ENCODE assay signal across 21 cellular contexts in genomic region chr6:6645266-6645917, GRCh38. TPM values are rescaled to one million over a fixed set of nuclear protein-coding genes. Genes with fewer than 3 reads are reported as not detected.
DNase-seq lines count a peak whose midpoint lies in the region; ATAC-seq lines count a peak whose summit lies in the region.
"Had no signal": no experiment of that assay in that cellular context is flagged by ENCODE, and none has a peak within 500 bp of the region (broad histone marks: within the 10 kb centered on the region; RNA-seq: fewer than 3 reads in every experiment).

No MANE protein-coding gene starts in this region.

- H3K9me3 Mint-ChIP-seq in stimulated activated memory B cell treated with anti-CD40 and anti-IgM and Interleukin-4, amounts not matched to agents 10 μg/mL and 1 μg/mL and 100 μg/mL, for 72 hours = no peaks in the 10 kb centered on the region
- H3K9me3 Mint-ChIP-seq: CD8-positive, alpha-beta memory T cell had no signal

- H3K4me3 ChIP-seq in right cardiac atrium (ENCODE audit: low read length) = no peak overlapping the region
- H3K4me3 ChIP-seq: A549, BLaER1, SJSA1 had no signal

- no peaks in the 10 kb centered on the region for H3K4me1 ChIP-seq in right cardiac atrium (ENCODE audit: control insufficient read depth, insufficient read depth, low read length)
- H3K4me1 ChIP-seq: A549, SJSA1 had no signal

- DNase-seq in right cardiac atrium (no peak), Right ventricle myocardium superior (no peak), NCI-H446 treated with DMSO at 0.1 percent for 48 hours (lab: John Stamatoyannopoulos, UW) (peak; percentile 78), cerebellum (ENCODE audit: low spot score) (peak; percentile 69), sciatic nerve (ENCODE audit: low spot score) (no peak), GOT3 (lab: John Stamatoyannopoulos, UW) (no peak)
- DNase-seq: CD8-positive, alpha-beta memory T cell; DMS53; EL; KBM-7; NCI-H1105 treated with DMSO at 0.1 percent for 48 hours; NCI-H1694 treated with DMSO at 0.1 percent for 48 hours; NCI-H2227 treated with DMSO at 0.1 percent for 48 hours; NCI-H524; NCI-H82 had no signal

- no peaks in the 10 kb centered on the region for H3K9me3 ChIP-seq in right cardiac atrium (ENCODE audit: control insufficient read depth, low read length)
- H3K9me3 ChIP-seq: A549, BLaER1, SJSA1 had no signal

- H3K27me3 ChIP-seq in right cardiac atrium (ENCODE audit: control insufficient read depth, insufficient read depth) = no peaks in the 10 kb centered on the region
- H3K27me3 ChIP-seq: BLaER1, SJSA1 had no signal

- no peak overlapping the region for H3K27ac Mint-ChIP-seq in stimulated activated memory B cell treated with anti-CD40 and anti-IgM and Interleukin-4, amounts not matched to agents 10 μg/mL and 1 μg/mL and 100 μg/mL, for 72 hours

- peaks cover 33% of the 10 kb centered on the region for H3K36me3 Mint-ChIP-seq in stimulated activated memory B cell treated with anti-CD40 and anti-IgM and Interleukin-4, amounts not matched to agents 10 μg/mL and 1 μg/mL and 100 μg/mL, for 72 hours
- H3K36me3 Mint-ChIP-seq: CD8-positive, alpha-beta memory T cell had no signal

- intact Hi-C loops in right cardiac atrium (cut with DNase I) (no loop called here), Right ventricle myocardium superior (cut with DNase I) (no loop called here), sciatic nerve (cut with DNase I) (no loop called here)

- ATAC-seq in right cardiac atrium (peak; percentile 43 to 52), Right ventricle myocardium superior (ENCODE audit: poor library complexity) (no peak), sciatic nerve (peak; percentile 51), GM21423 (IDR thresholded peaks at IDR 0.05; ENCODE audit: unreplicated experiment) (no peak)
- no peak for ATAC-seq in stimulated activated memory B cell treated with anti-CD40 and anti-IgM and Interleukin-4, amounts not matched to agents 10 μg/mL and 1 μg/mL and 100 μg/mL, for 72 hours

- H3K4me1 Mint-ChIP-seq in stimulated activated memory B cell treated with anti-CD40 and anti-IgM and Interleukin-4, amounts not matched to agents 10 μg/mL and 1 μg/mL and 100 μg/mL, for 72 hours = no peaks in the 10 kb centered on the region

- 77% methylated on average over 3 of the region's 3 CpGs for WGBS in right cardiac atrium

- H3K4me3 Mint-ChIP-seq in stimulated activated memory B cell treated with anti-CD40 and anti-IgM and Interleukin-4, amounts not matched to agents 10 μg/mL and 1 μg/mL and 100 μg/mL, for 72 hours = no peak overlapping the region
- H3K4me3 Mint-ChIP-seq: CD8-positive, alpha-beta memory T cell had no signal

- H3K27me3 Mint-ChIP-seq in stimulated activated memory B cell treated with anti-CD40 and anti-IgM and Interleukin-4, amounts not matched to agents 10 μg/mL and 1 μg/mL and 100 μg/mL, for 72 hours = no peaks in the 10 kb centered on the region

- no peak overlapping the region for H3K27ac ChIP-seq in right cardiac atrium (ENCODE audit: low read length)
- H3K27ac ChIP-seq: A549, BLaER1, SJSA1 had no signal

RNA-seq across cellular contexts. Expression of gene LY86, which starts 56.9 kb away (rescaled TPM):
- total RNA-seq in right cardiac atrium = 1 to 10 TPM; 1.8 to 4.1 (median 2.6) TPM
- 1.7 TPM for polyA plus RNA-seq in right cardiac atrium
- 0.89 TPM for total RNA-seq in Right ventricle myocardium superior
- 2.6 TPM for total RNA-seq in cerebellum
- 4.1 TPM for total RNA-seq in sciatic nerve
- total RNA-seq: H1, SJSA1 had no signal
- polyA plus RNA-seq: A549, H1 had no signal

Comparison
In these comparisons a context has a peak if more than half of its experiments do, and no peak if none do; other contexts are left out.
1. ATAC-seq: peak in right cardiac atrium (2 of 2) and sciatic nerve (single experiment); none in Right ventricle myocardium superior (single experiment), GM21423 (single experiment) and stimulated activated memory B cell treated with anti-CD40 and anti-IgM and Interleukin-4, amounts not matched to agents 10 μg/mL and 1 μg/mL and 100 μg/mL, for 72 hours (single experiment).
2. DNase-seq: peak in NCI-H446 treated with DMSO at 0.1 percent for 48 hours (single experiment) and cerebellum (single experiment); none in right cardiac atrium (0 of 3), Right ventricle myocardium superior (single experiment), sciatic nerve (single experiment) and GOT3 (single experiment).